In the genomic region with DNA sequence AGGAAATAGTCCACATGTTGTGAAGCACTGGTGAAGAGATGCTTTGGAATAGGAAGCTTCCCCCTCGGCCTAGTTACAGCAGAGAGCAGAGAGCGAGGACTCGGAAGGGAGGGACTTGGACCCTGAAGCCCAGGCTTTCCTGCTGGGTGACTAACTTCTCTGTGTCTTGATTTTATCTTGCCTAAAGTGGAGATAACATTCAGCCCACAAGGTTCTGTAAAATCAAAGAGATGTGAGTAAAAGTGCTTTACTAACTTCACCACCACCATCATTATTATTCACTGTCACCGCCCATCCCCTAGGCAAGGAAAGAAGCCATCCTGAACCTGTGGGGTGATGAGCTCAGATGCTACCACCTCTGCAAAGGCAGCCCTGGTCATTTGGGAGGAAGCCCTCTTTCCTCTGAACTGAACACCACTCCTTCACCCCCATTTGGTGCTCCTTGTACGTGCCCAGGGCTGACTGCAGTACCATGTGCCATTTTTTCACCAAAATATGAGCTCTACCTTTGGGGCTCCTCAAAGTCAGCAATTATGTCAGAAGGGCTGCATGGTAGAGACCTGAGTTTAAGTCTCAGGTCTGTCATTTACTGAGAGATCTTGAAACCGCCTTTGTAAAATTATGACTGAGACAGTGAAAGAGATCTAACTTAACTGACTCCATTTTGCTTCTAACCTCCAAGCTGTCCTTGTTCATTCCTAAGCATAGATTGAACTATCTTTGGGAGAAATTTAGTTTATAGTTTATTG, we compare ENCODE assay signal across 20 cellular contexts. TPM values are rescaled to one million over a fixed set of nuclear protein-coding genes. Genes with fewer than 3 reads are reported as not detected.
DNase-seq lines count a peak whose midpoint lies in the region; ATAC-seq, FAIRE-seq and TF ChIP-seq lines count a peak whose summit lies in the region.
"Had no signal": no experiment of that assay in that cellular context is flagged by ENCODE, and none has a peak within 500 bp of the region (broad histone marks: within the 10 kb centered on the region; RNA-seq: fewer than 3 reads in every experiment).

No MANE protein-coding gene starts in this region.

- H3K27ac Mint-ChIP-seq in activated T-cell treated with anti-CD3 and anti-CD28 coated beads, Interleukin-2, amount 50 U/mL, for 24 hours = peak overlapping the region; percentile 89

- H3K4me3 ChIP-seq in HUES64 (ENCODE audit: low read length) (peak overlapping the region; percentile 48), fibroblast of the aortic adventitia (ENCODE audit: low read depth, low read length) (no peak overlapping the region), pancreas (peak overlapping the region in 3 of 4 donors; percentile 27 to 64 (median 58))
- H3K4me3 ChIP-seq: A549, adrenal gland, MG63, SK-N-MC had no signal

- DNase-seq in activated T-cell treated with anti-CD3 and anti-CD28 coated beads, Interleukin-2, amount 50 U/mL, for 24 hours = no peak
- DNase-seq in activated T-cell treated with anti-CD3 and anti-CD28 coated beads for 4 hours (no peak), fibroblast of the aortic adventitia (ENCODE audit: low read depth) (peak; percentile 61), pancreas (peak in 1 of 6 donors; percentile 8), NCI-H446 (lab: John Stamatoyannopoulos, UW) (no peak), GM13977 (ENCODE audit: low spot score) (no peak), kidney glomerular epithelial cell (lab: John Stamatoyannopoulos, UW) (no peak)
- DNase-seq: activated CD4-positive, CD25-positive, alpha-beta regulatory T cell treated with anti-CD3 and anti-CD28 coated beads, Interleukin-2, amount 50 U/mL, for 72 hours; adrenal gland; central memory CD4-positive, alpha-beta T cell; esophagus squamous epithelium; MG63; midbrain; stimulated activated naive CD4-positive, alpha-beta T cell; T-helper 9 cell had no signal

- no peak for TF ChIP-seq CTCF in fibroblast of the aortic adventitia (IDR thresholded peaks at IDR 0.05; ENCODE audit: insufficient read depth, low read length)
- TF ChIP-seq CTCF in pancreas (IDR thresholded peaks at IDR 0.05) = no peak
- TF ChIP-seq CTCF in GM13977 (IDR thresholded peaks at IDR 0.05; ENCODE audit: extremely low read depth, insufficient read depth, missing control alignments) = no peak

- H3K9me3 Mint-ChIP-seq in activated T-cell treated with anti-CD3 and anti-CD28 coated beads, Interleukin-2, amount 50 U/mL, for 24 hours = no peaks in the 10 kb centered on the region

- intact Hi-C loops in pancreas (cut with DNase I) = no loop called here

- H3K27me3 ChIP-seq in HUES64 (ENCODE audit: insufficient read depth, low read length) (peaks cover 39% of the 10 kb centered on the region), pancreas (no peaks in the 10 kb centered on the region)
- H3K27me3 ChIP-seq: MG63 had no signal

- H3K9ac ChIP-seq in HUES64 (ENCODE audit: low read depth, low read length) = no peak overlapping the region

- H3K4me1 Mint-ChIP-seq in activated T-cell treated with anti-CD3 and anti-CD28 coated beads, Interleukin-2, amount 50 U/mL, for 24 hours (ENCODE audit: low read depth) = peaks cover 19% of the 10 kb centered on the region

- peaks cover 47% of the 10 kb centered on the region for H3K27me3 Mint-ChIP-seq in activated T-cell treated with anti-CD3 and anti-CD28 coated beads, Interleukin-2, amount 50 U/mL, for 24 hours

- no peak overlapping the region for H3K27ac ChIP-seq in HUES64 (ENCODE audit: low read depth, low read length)
- peak overlapping the region; percentile 63 to 93 (median 83) for H3K27ac ChIP-seq in pancreas
- H3K27ac ChIP-seq: A549, adrenal gland, C4-2B, esophagus squamous epithelium, SK-N-MC had no signal

- H3K36me3 Mint-ChIP-seq in activated T-cell treated with anti-CD3 and anti-CD28 coated beads, Interleukin-2, amount 50 U/mL, for 24 hours (ENCODE audit: low read depth) = no peaks in the 10 kb centered on the region

- no peak for ATAC-seq in pancreas
- ATAC-seq: A549 had no signal

- H3K4me3 Mint-ChIP-seq in activated T-cell treated with anti-CD3 and anti-CD28 coated beads, Interleukin-2, amount 50 U/mL, for 24 hours = no peak overlapping the region

- WGBS in HUES64 = 73% methylated on average over 6 of the region's 6 CpGs
- 80 to 87% methylated on average over 6 of the region's 6 CpGs for WGBS in pancreas, 2 donors

- in situ Hi-C loops in GM13977 (cut with MboI; ENCODE audit: low pct_unique_long_range_greater_than_20kb, low sequenced_read_pairs, unreplicated experiment) = loop anchor here (25.0 kb wide), 1 partner anchor 610 kb away; a partner anchor contains a TSS

- H3K4me1 ChIP-seq in HUES64 (ENCODE audit: insufficient read depth, low read length) (no peaks in the 10 kb centered on the region), pancreas (no peaks in the 10 kb centered on the region)
- H3K4me1 ChIP-seq: A549 had no signal

- FAIRE-seq in pancreas (lab: Jason Lieb, UNC) = no peak
- FAIRE-seq: A549 had no signal

- H3K36me3 ChIP-seq in HUES64 (ENCODE audit: insufficient read depth, low read length) (no peaks in the 10 kb centered on the region), pancreas (no peaks in the 10 kb centered on the region)
- H3K36me3 ChIP-seq: adrenal gland, esophagus squamous epithelium, MG63, upper lobe of left lung had no signal

- H3K9me3 ChIP-seq in HUES64 (ENCODE audit: insufficient read depth, low read depth, low read length) = no peaks in the 10 kb centered on the region
- H3K9me3 ChIP-seq in pancreas = no peaks in the 10 kb centered on the region
- H3K9me3 ChIP-seq: A549, adrenal gland, esophagus squamous epithelium, MG63, upper lobe of left lung had no signal

RNA-seq across cellular contexts. Expression of a gene that starts 58.2 kb away (rescaled TPM):
- polyA plus RNA-seq in HUES64 (2013, experiment 1 of 2) = 39.4 TPM
- 41.5 TPM for polyA plus RNA-seq in HUES64 (2013, experiment 2 of 2)
- total RNA-seq in fibroblast of the aortic adventitia (ENCODE audit: low replicate concordance) (55.5 and 60.1 TPM in 2 replicates), pancreas (10 to 100 TPM; 19.4 to 41.7 (median 31.9) TPM)
- 10 to 100 TPM; 20.1 to 22.6 TPM for polyA plus RNA-seq in pancreas

RNA-seq across cellular contexts. Expression of a gene that starts 58.4 kb away (rescaled TPM):
- 3.5 TPM for polyA plus RNA-seq in HUES64 (2013, experiment 1 of 2)
- 4.2 TPM for polyA plus RNA-seq in HUES64 (2013, experiment 2 of 2)
- total RNA-seq in fibroblast of the aortic adventitia (ENCODE audit: low replicate concordance) (2.0 and 4.2 TPM in 2 replicates), pancreas (1 to 10 TPM; 2.3 to 9.1 (median 4.6) TPM)
- 1 to 10 TPM; 1.8 to 1.9 TPM for polyA plus RNA-seq in pancreas
